8 cellular contexts compared by ENCODE assay signal in the genomic region with DNA sequence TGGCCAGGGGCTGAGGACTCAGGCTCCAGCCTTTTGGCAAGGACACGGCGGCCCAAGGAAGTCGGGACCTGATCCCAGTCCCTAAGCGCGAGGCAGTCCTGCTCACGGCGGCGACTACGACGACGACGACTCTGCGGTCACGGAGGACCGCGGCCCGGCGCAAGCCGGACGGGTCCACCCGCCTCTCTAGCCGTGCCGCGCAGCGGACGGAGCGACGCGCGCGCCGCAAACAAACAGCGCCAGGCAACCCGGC. TPM values are rescaled to one million over a fixed set of nuclear protein-coding genes. Genes with fewer than 3 reads are reported as not detected.
DNase-seq lines count a peak whose midpoint lies in the region; ATAC-seq and TF ChIP-seq lines count a peak whose summit lies in the region.

No MANE protein-coding gene starts in this region.

- H3K4me3 Mint-ChIP-seq in T-cell: peak overlapping the region; percentile 70 to 73 (median 72)

- H3K79me2 ChIP-seq in Karpas-422 (ENCODE audit: low read length): no peaks in the 10 kb centered on the region

- peak; percentile 4 for DNase-seq in G401 (ENCODE audit: low spot score)
- DNase-seq in T-cell: peak in 1 of 34 experiments; percentile 21
- peak; percentile 7 for DNase-seq in fibroblast of mammary gland (ENCODE audit: low read depth)
- no peak for DNase-seq in prostate gland (ENCODE audit: low spot score)
- DNase-seq in Karpas-422: no peak
- no peak for DNase-seq in NCI-H2171 (lab: John Stamatoyannopoulos, UW)

- H3K9me2 ChIP-seq in Karpas-422 (replicated peaks; ENCODE audit: insufficient read depth, low read length): no peaks in the 10 kb centered on the region

- ATAC-seq in T-cell (replicated peaks in 1 of 4): no peak
- no peak for ATAC-seq in HG03469 (IDR thresholded peaks at IDR 0.05; ENCODE audit: unreplicated experiment)
- no peak for ATAC-seq in GM18498 (IDR thresholded peaks at IDR 0.05; ENCODE audit: unreplicated experiment)

- H3K9me3 ChIP-seq in prostate gland (no peaks in the 10 kb centered on the region), Karpas-422 (ENCODE audit: low read length) (no peaks in the 10 kb centered on the region)

- H3K27ac Mint-ChIP-seq in T-cell: no peak overlapping the region

- peaks cover 0 to 15% (median 7%) of the 10 kb centered on the region in 3 donors for H3K4me1 Mint-ChIP-seq in T-cell

- H3K27me3 ChIP-seq in prostate gland (replicated peaks; ENCODE audit: insufficient read depth) (no peaks in the 10 kb centered on the region), Karpas-422 (ENCODE audit: low read length) (no peaks in the 10 kb centered on the region)

- intact Hi-C loops in prostate gland (cut with DNase I): loop anchor here (5.0 kb wide), 2 partner anchors 135 to 465 kb away; a partner anchor contains a TSS

- peak overlapping the region; percentile 62 to 70 for H3K27ac ChIP-seq in prostate gland
- H3K27ac ChIP-seq in Karpas-422 (ENCODE audit: low read length): no peak overlapping the region

- H3K4me3 ChIP-seq in fibroblast of mammary gland (ENCODE audit: control insufficient read depth, low read depth, low read length) (peak overlapping the region; percentile 42), prostate gland (peak overlapping the region; percentile 43 to 51), Karpas-422 (ENCODE audit: low read length) (no peak overlapping the region)

- in situ Hi-C loops in G401 (cut with HindIII; ENCODE audit: low sequenced_read_pairs): loop anchor here (25.0 kb wide), 1 partner anchor 185 kb away; no protein-coding TSS in a partner anchor

- H3K4me2 ChIP-seq in Karpas-422 (ENCODE audit: low read depth, low read length, poor library complexity, severe bottlenecking): no peak overlapping the region

- no peaks in the 10 kb centered on the region for H3K36me3 Mint-ChIP-seq in T-cell

- CTCF ChIA-PET in T-cell (lab: Charles Lee): no interaction called here

- no peaks in the 10 kb centered on the region for H3K9me3 Mint-ChIP-seq in T-cell

- H3K9ac ChIP-seq in Karpas-422 (ENCODE audit: low read length): no peak overlapping the region

- peaks cover 13% of the 10 kb centered on the region for H3K4me1 ChIP-seq in prostate gland (replicated peaks)
- H3K4me1 ChIP-seq in Karpas-422 (ENCODE audit: low read length): no peaks in the 10 kb centered on the region

- H3K36me3 ChIP-seq in prostate gland (no peaks in the 10 kb centered on the region), Karpas-422 (ENCODE audit: insufficient read depth, low read length) (no peaks in the 10 kb centered on the region)

- no peaks in the 10 kb centered on the region for H4K20me1 ChIP-seq in Karpas-422 (ENCODE audit: insufficient read depth, low read depth, low read length)

- WGBS in prostate gland: 2% methylated on average over 5 of the region's 34 CpGs

- POLR2A ChIA-PET in T-cell (lab: Charles Lee): no interaction called here

- TF ChIP-seq POLR2A in prostate gland (IDR thresholded peaks at IDR 0.05): no peak

- TF ChIP-seq CTCF in fibroblast of mammary gland (conservative IDR thresholded peaks at IDR 0.05; ENCODE audit: control insufficient read depth, insufficient read depth, low read depth, low read length) (no peak), prostate gland (IDR thresholded peaks at IDR 0.05) (no peak)

- peaks cover 4 to 22% of the 10 kb centered on the region in 2 donors for H3K27me3 Mint-ChIP-seq in T-cell

- H2AFZ ChIP-seq in Karpas-422 (ENCODE audit: low read length): no peak overlapping the region

RNA-seq across cellular contexts. Expression of a gene that starts 0.4 kb away (rescaled TPM):
- 1.2 and 2.7 TPM in 2 replicates for total RNA-seq in G401 (2014; rRNA removed; shearing (Covaris generic))
- total RNA-seq in T-cell: under 1 TPM in 4 of 5 donors, not detected in 1; 0.12 to 0.72 (median 0.48) TPM
- total RNA-seq in prostate gland: 1 to 10 TPM; 1.4 to 2.0 TPM
- not detected in 2 replicates for total RNA-seq in Karpas-422 (2014; rRNA removed; shearing (Covaris generic); ENCODE audit: low replicate concordance)

RNA-seq across cellular contexts. Expression of a gene that starts 59.4 kb away (rescaled TPM):
- total RNA-seq in G401 (2014; rRNA removed; shearing (Covaris generic)): 0.37 TPM in 1 of 2 replicates, not detected in the other
- under 1 TPM in 2 of 5 donors, not detected in 3; 0.10 to 0.28 TPM for total RNA-seq in T-cell
- 1 to 10 TPM; 2.4 to 4.8 TPM for total RNA-seq in prostate gland
- not detected in 2 replicates for total RNA-seq in Karpas-422 (2014; rRNA removed; shearing (Covaris generic); ENCODE audit: low replicate concordance)

Comparison
In these comparisons a context has a peak if more than half of its experiments do, and no peak if none do; other contexts are left out.
1. DNase-seq: peak in G401 (single experiment) and fibroblast of mammary gland (single experiment); none in prostate gland (single experiment), Karpas-422 (single experiment) and NCI-H2171 (single experiment).